ENCODE assay signal across 27 cellular contexts in the genomic region with DNA sequence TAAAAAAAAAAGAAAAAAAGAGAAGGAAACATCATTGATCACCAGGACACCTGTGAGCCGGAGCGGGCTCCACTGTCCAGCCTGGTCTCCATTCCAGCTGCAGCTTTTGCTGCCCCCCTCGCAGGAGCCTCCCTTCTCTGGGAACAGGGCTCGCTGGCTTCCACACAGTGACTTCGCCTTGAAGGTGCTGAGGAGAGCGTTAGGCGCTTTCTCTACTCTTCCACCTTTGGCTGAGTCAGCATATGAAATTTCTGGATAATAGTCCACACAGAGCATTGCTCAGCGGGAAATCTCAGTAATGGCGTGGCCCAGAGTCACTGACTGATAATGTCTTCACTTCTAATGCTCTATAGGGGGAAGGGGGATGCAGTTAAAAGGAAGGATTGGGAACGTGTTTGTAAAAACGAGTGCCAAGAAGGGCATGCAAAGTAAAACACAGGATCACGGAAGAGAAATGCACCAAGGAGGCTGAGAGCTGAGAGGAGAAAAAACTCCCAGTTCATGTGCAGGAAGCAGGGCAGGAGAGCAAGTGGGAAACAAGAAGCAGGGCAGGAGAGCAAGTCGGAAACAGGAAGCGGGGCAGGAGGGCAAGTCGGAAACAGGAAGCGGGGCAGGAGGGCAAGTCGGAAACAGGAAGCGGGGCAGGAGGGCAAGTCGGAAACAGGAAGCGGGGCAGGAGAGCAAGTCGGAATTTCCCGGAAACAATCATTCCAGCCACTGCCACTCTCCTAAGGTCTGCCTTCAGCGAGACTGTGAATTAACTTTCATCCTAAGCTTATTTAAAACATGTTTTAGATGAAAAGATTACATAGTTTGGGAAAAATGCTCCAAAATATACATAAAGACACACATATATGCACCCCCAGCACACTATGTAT.
"Had no signal": no experiment of that assay in that cellular context is flagged by ENCODE, and none has a peak within 500 bp of the region (broad histone marks: within the 10 kb centered on the region; RNA-seq: fewer than 3 reads in every experiment).

No MANE protein-coding gene starts in this region.

- H3K27me3 ChIP-seq: esophagus muscularis mucosa, foreskin keratinocyte, heart left ventricle, right atrium auricular region, stomach, thyroid gland had no signal

- H3K4me3 ChIP-seq: esophagus muscularis mucosa, heart left ventricle, right atrium auricular region, stomach, thyroid gland had no signal

- H3K4me3 Mint-ChIP-seq: activated CD4-positive, alpha-beta memory T cell treated with anti-CD3 and anti-CD28 coated beads for 36 hours; activated CD4-positive, alpha-beta T cell treated with anti-CD3 and anti-CD28 coated beads, Interleukin-2, amount 10 ng/mL, durations not matched to agents 24 days and 14 days; activated naive CD4-positive, alpha-beta T cell treated with anti-CD3 and anti-CD28 coated beads, Interleukin-2, amount 10 ng/mL, durations not matched to agents 7 days and 5 days; activated T-cell treated with anti-CD3 and anti-CD28 coated beads, Interleukin-2, amount 50 U/mL, for 24 hours; endodermal cell; mesothelial cell of epicardium; naive B cell; neural crest cell; stimulated activated naive B cell treated with anti-CD40 and anti-IgM and Interleukin-4, amounts not matched to agents 10 μg/mL and 1 μg/mL and 100 μg/mL, for 72 hours had no signal

- ATAC-seq: foreskin keratinocyte; heart left ventricle; left ventricle myocardium superior; stimulated activated naive B cell treated with anti-CD40 and anti-IgM and Interleukin-4, amounts not matched to agents 10 μg/mL and 1 μg/mL and 100 μg/mL, for 72 hours had no signal

- H3K36me3 ChIP-seq: esophagus muscularis mucosa, heart left ventricle, right atrium auricular region, stomach, thyroid gland had no signal

- H3K36me3 Mint-ChIP-seq: activated CD4-positive, alpha-beta memory T cell treated with anti-CD3 and anti-CD28 coated beads for 36 hours; activated naive CD4-positive, alpha-beta T cell treated with anti-CD3 and anti-CD28 coated beads, Interleukin-2, amount 10 ng/mL, durations not matched to agents 7 days and 5 days; mesothelial cell of epicardium had no signal

- H3K9me3 ChIP-seq: thyroid gland had no signal

- DNase-seq: activated CD4-positive, alpha-beta memory T cell treated with anti-CD3 and anti-CD28 coated beads for 36 hours; activated CD4-positive, alpha-beta T cell treated with anti-CD3 and anti-CD28 coated beads, Interleukin-2, amount 10 ng/mL, durations not matched to agents 24 days and 14 days; activated CD4-positive, CD25-positive, alpha-beta regulatory T cell treated with anti-CD3 and anti-CD28 coated beads, Interleukin-2, amount 50 U/mL, for 72 hours; activated CD8-positive, alpha-beta memory T cell treated with anti-CD3 and anti-CD28 coated beads, Interleukin-2, amount 50 U/mL, for 48 hours; activated gamma-delta T cell; activated naive CD4-positive, alpha-beta T cell treated with anti-CD3 and anti-CD28 coated beads, Interleukin-2, amount 10 ng/mL, durations not matched to agents 7 days and 5 days; activated T-cell treated with anti-CD3 and anti-CD28 coated beads, Interleukin-2, amount 50 U/mL, for 24 hours; amygdala; central memory CD4-positive, alpha-beta T cell; endodermal cell; foreskin keratinocyte; heart left ventricle; left ventricle myocardium superior; mammary epithelial cell; naive B cell; occipital lobe; stimulated activated CD4-positive, alpha-beta T cell treated with anti-CD3 and anti-CD28 coated beads, Interleukin-15, amount 100 ng/mL, for 24 hours; stimulated activated CD4-positive, alpha-beta T cell treated with anti-CD3 and anti-CD28 coated beads, Interleukin-2, amount 100 ng/mL, for 24 hours; stimulated activated naive B cell treated with anti-CD40 and anti-IgM and Interleukin-4, amounts not matched to agents 10 μg/mL and 1 μg/mL and 100 μg/mL, for 72 hours; stomach; T-helper 2 cell; thyroid gland had no signal

- H3K27ac Mint-ChIP-seq: activated CD4-positive, alpha-beta memory T cell treated with anti-CD3 and anti-CD28 coated beads for 36 hours; activated CD4-positive, alpha-beta T cell treated with anti-CD3 and anti-CD28 coated beads, Interleukin-2, amount 10 ng/mL, durations not matched to agents 24 days and 14 days; activated naive CD4-positive, alpha-beta T cell treated with anti-CD3 and anti-CD28 coated beads, Interleukin-2, amount 10 ng/mL, durations not matched to agents 7 days and 5 days; activated T-cell treated with anti-CD3 and anti-CD28 coated beads, Interleukin-2, amount 50 U/mL, for 24 hours; endodermal cell; mesothelial cell of epicardium; stimulated activated naive B cell treated with anti-CD40 and anti-IgM and Interleukin-4, amounts not matched to agents 10 μg/mL and 1 μg/mL and 100 μg/mL, for 72 hours had no signal

- H3K27ac ChIP-seq: esophagus muscularis mucosa, foreskin keratinocyte, heart left ventricle, right atrium auricular region, stomach, thyroid gland had no signal

- H3K4me1 Mint-ChIP-seq: endodermal cell, mesothelial cell of epicardium, neural crest cell had no signal

- H3K27me3 Mint-ChIP-seq: activated CD4-positive, alpha-beta memory T cell treated with anti-CD3 and anti-CD28 coated beads for 36 hours; activated CD4-positive, alpha-beta T cell treated with anti-CD3 and anti-CD28 coated beads, Interleukin-2, amount 10 ng/mL, durations not matched to agents 24 days and 14 days; activated naive CD4-positive, alpha-beta T cell treated with anti-CD3 and anti-CD28 coated beads, Interleukin-2, amount 10 ng/mL, durations not matched to agents 7 days and 5 days had no signal

- H3K4me1 ChIP-seq: esophagus muscularis mucosa, foreskin keratinocyte, heart left ventricle, right atrium auricular region, stomach, thyroid gland had no signal

- FAIRE-seq: islet of Langerhans had no signal
